In genomic region chr9:71594566-71594965, GRCh38 we compare ENCODE assay signal across 1 cellular context.
TF ChIP-seq lines count a peak whose summit lies in the region.

No MANE protein-coding gene starts in this region.

TF ChIP-seq in H1, 55 proteins besides CTCF, POLR2A, EP300 and RAD21 (continued from another document):
- TF ChIP-seq USF2 (IDR thresholded peaks at IDR 0.05; ENCODE audit: low read length): no peak
TF ChIP-seq in H1: peak in this region for 0.
